Comparison of ENCODE assay signal across 9 cellular contexts in the genomic region with DNA sequence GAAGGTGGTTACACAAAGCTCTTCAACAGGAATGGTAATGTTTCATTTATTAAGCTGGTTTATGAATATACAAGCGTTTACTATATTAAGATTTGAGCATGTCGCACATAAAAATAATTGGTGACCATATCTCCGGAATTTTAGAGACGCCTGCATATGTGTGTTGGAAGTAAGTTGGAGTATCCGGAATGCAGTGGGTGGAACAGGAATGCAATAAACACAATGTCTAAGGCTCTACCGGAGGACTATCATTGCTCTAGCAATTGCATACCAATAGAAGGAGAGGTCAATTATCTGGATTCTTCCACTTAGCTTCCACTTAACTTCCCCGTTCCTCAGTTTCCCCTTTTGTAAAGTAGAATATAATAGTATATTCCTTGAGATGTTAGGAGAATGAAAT. TPM values are rescaled to one million over a fixed set of nuclear protein-coding genes. Genes with fewer than 3 reads are reported as not detected.
A peak's percentile ranks its signal among the peaks of the same experiment; 100 is the strongest.
DNase-seq lines count a peak whose midpoint lies in the region; ATAC-seq and TF ChIP-seq lines count a peak whose summit lies in the region.
"Had no signal": no experiment of that assay in that cellular context is flagged by ENCODE, and none has a peak within 500 bp of the region (broad histone marks: within the 10 kb centered on the region; RNA-seq: fewer than 3 reads in every experiment).

No MANE protein-coding gene starts in this region.

- no peak for DNase-seq in activated T-cell treated with anti-CD3 and anti-CD28 coated beads, Interleukin-2, amount 50 U/mL, for 4 hours
- DNase-seq in activated T-cell treated with anti-CD3 and anti-CD28 coated beads, Interleukin-2, amount 50 U/mL, for 48 hours, result no peak
- no peak for DNase-seq in activated naive CD8-positive, alpha-beta T cell treated with anti-CD3 and anti-CD28 coated beads, Interleukin-2, amount 10 ng/mL, durations not matched to agents 7 days and 5 days
- peak; percentile 62 for DNase-seq in iris pigment epithelial cell (ENCODE audit: low read depth)
- DNase-seq in tibial nerve (ENCODE audit: low spot score in 2 of 2), result no peak
- no peak for DNase-seq in NCI-H226
- DNase-seq in HUDEP-2 (lab: John Stamatoyannopoulos, UW; ENCODE audit: unreplicated experiment in 76 of 76), result no peak
- DNase-seq: T1000 had no signal

- H3K4me3 ChIP-seq in tibial nerve, result peak overlapping the region; percentile 76 to 84 (median 82)

- peaks cover 0 to 22% (median 4%) of the 10 kb centered on the region in 4 donors for H3K4me1 ChIP-seq in tibial nerve

- H3K36me3 Mint-ChIP-seq in activated T-cell treated with anti-CD3 and anti-CD28 coated beads, Interleukin-2, amount 50 U/mL, for 4 hours (ENCODE audit: insufficient read depth), result no peaks in the 10 kb centered on the region
- peaks cover 13% of the 10 kb centered on the region for H3K36me3 Mint-ChIP-seq in activated naive CD8-positive, alpha-beta T cell treated with anti-CD3 and anti-CD28 coated beads, Interleukin-2, amount 10 ng/mL, durations not matched to agents 7 days and 5 days

- no peaks in the 10 kb centered on the region for H3K36me3 ChIP-seq in tibial nerve

- peak overlapping the region; percentile 95 for H3K4me3 Mint-ChIP-seq in activated T-cell treated with anti-CD3 and anti-CD28 coated beads, Interleukin-2, amount 50 U/mL, for 4 hours
- H3K4me3 Mint-ChIP-seq in activated naive CD8-positive, alpha-beta T cell treated with anti-CD3 and anti-CD28 coated beads, Interleukin-2, amount 10 ng/mL, durations not matched to agents 7 days and 5 days, result no peak overlapping the region

- H3K9me3 Mint-ChIP-seq in activated T-cell treated with anti-CD3 and anti-CD28 coated beads, Interleukin-2, amount 50 U/mL, for 4 hours, result no peaks in the 10 kb centered on the region
- H3K9me3 Mint-ChIP-seq in activated naive CD8-positive, alpha-beta T cell treated with anti-CD3 and anti-CD28 coated beads, Interleukin-2, amount 10 ng/mL, durations not matched to agents 7 days and 5 days, result no peaks in the 10 kb centered on the region

- no peak for ATAC-seq in activated T-cell treated with anti-CD3 and anti-CD28 coated beads, Interleukin-2, amount 50 U/mL, for 4 hours
- ATAC-seq in activated naive CD8-positive, alpha-beta T cell treated with anti-CD3 and anti-CD28 coated beads, Interleukin-2, amount 10 ng/mL, durations not matched to agents 7 days and 5 days (ENCODE audit: low read depth), result no peak
- ATAC-seq in GM18520 (IDR thresholded peaks at IDR 0.05; ENCODE audit: unreplicated experiment), result no peak

- peak overlapping the region; percentile 10 for H3K27ac Mint-ChIP-seq in activated naive CD8-positive, alpha-beta T cell treated with anti-CD3 and anti-CD28 coated beads, Interleukin-2, amount 10 ng/mL, durations not matched to agents 7 days and 5 days

- TF ChIP-seq EP300 in tibial nerve (IDR thresholded peaks at IDR 0.05), result no peak

- H3K27me3 ChIP-seq in tibial nerve, result no peaks in the 10 kb centered on the region

- POLR2A ChIA-PET in activated naive CD8-positive, alpha-beta T cell treated with anti-CD3 and anti-CD28 coated beads, Interleukin-2, amount 10 ng/mL, durations not matched to agents 7 days and 5 days (lab: Charles Lee), result no interaction called here

- no peaks in the 10 kb centered on the region for H3K27me3 Mint-ChIP-seq in activated T-cell treated with anti-CD3 and anti-CD28 coated beads, Interleukin-2, amount 50 U/mL, for 4 hours (ENCODE audit: low read depth)
- H3K27me3 Mint-ChIP-seq in activated naive CD8-positive, alpha-beta T cell treated with anti-CD3 and anti-CD28 coated beads, Interleukin-2, amount 10 ng/mL, durations not matched to agents 7 days and 5 days, result no peaks in the 10 kb centered on the region

- WGBS in tibial nerve, 2 donors, result 31 to 40% methylated on average over 7 of the region's 7 CpGs

- TF ChIP-seq POLR2A in tibial nerve (IDR thresholded peaks at IDR 0.05), result no peak

- TF ChIP-seq CTCF in tibial nerve (IDR thresholded peaks at IDR 0.05), result no peak

- peaks cover 34% of the 10 kb centered on the region for H3K4me1 Mint-ChIP-seq in activated T-cell treated with anti-CD3 and anti-CD28 coated beads, Interleukin-2, amount 50 U/mL, for 4 hours (ENCODE audit: low read depth)
- peaks cover 33% of the 10 kb centered on the region for H3K4me1 Mint-ChIP-seq in activated naive CD8-positive, alpha-beta T cell treated with anti-CD3 and anti-CD28 coated beads, Interleukin-2, amount 10 ng/mL, durations not matched to agents 7 days and 5 days

- peak overlapping the region in 3 of 4 donors; percentile 55 to 86 (median 84) for H3K27ac ChIP-seq in tibial nerve

- no peaks in the 10 kb centered on the region for H3K9me3 ChIP-seq in tibial nerve

RNA-seq across cellular contexts. Expression of a gene that starts 1.1 kb away (rescaled TPM):
- total RNA-seq in activated T-cell treated with anti-CD3 and anti-CD28 coated beads, Interleukin-2, amount 50 U/mL, for 4 hours, result 10 to 100 TPM; 29.4 to 30.8 (median 29.6) TPM
- total RNA-seq in activated naive CD8-positive, alpha-beta T cell treated with anti-CD3 and anti-CD28 coated beads, Interleukin-2, amount 10 ng/mL, durations not matched to agents 7 days and 5 days, result 10 to 100 TPM; 48.9 to 54.8 TPM
- 10 to 100 TPM in 2 of 4 donors, 1 to 10 TPM in 2; 8.8 to 21.3 (median 13.3) TPM for total RNA-seq in tibial nerve
